Comparison of ENCODE assay signal across 21 cellular contexts in the genomic region with DNA sequence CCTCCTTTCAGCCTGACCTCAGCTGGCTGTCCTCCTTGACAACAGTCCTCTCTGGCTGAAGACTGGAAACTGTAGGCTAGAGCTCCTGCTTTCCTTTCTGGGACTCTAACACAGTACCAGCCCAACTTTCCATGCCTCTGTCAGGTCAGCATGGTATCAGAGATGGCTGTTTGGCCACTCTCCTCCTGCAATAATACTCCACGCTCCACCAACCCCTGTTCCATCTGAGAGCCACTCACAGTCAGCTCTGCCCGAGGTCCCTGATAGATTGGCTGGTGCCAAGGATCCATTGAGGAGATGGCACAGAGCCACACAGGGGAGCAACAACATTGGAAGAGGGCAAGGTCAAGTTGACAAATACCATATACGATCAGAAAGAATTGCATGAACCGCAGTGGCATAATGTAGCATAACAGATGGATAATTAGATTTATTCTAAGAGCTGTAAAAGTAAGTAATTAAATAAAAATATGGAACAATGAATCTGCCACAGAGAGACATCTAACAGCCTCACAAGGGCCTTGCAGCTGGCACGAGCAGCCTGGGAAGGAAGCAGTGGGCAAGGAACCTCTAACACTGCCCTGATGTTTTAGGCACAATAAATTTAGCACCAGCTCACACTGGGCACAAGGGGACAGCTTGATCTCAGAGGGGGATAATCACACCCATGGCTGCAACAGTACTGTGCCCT.
DNase-seq lines count a peak whose midpoint lies in the region; ATAC-seq and TF ChIP-seq lines count a peak whose summit lies in the region.
"Had no signal": no experiment of that assay in that cellular context is flagged by ENCODE, and none has a peak within 500 bp of the region (broad histone marks: within the 10 kb centered on the region; RNA-seq: fewer than 3 reads in every experiment).

No MANE protein-coding gene starts in this region.

- no peaks in the 10 kb centered on the region for H3K9me3 ChIP-seq in neuronal stem cell (replicated peaks in 1 of 2; ENCODE audit: control insufficient read depth in 2 of 2, insufficient read depth in 1 of 2, low read depth in 1 of 2, low read length in 2 of 2)
- H3K9me3 ChIP-seq: prostate gland, stomach had no signal

- H3K23ac ChIP-seq in neuronal stem cell (ENCODE audit: low read depth, low read length, poor library complexity), result no peak overlapping the region

- no peak overlapping the region for H4K91ac ChIP-seq in neuronal stem cell (ENCODE audit: low read depth, low read length, poor library complexity)

- H3K27ac ChIP-seq in cingulate gyrus (ENCODE audit: low read depth, low read length) (peak overlapping the region; percentile 29), neuronal stem cell (replicated peaks; ENCODE audit: low read length) (no peak overlapping the region)
- H3K27ac ChIP-seq: prostate gland, stomach had no signal

- H3K9me3 Mint-ChIP-seq in endothelial cell (ENCODE audit: unreplicated experiment), result no peaks in the 10 kb centered on the region

- H3K4me1 Mint-ChIP-seq in endothelial cell (ENCODE audit: unreplicated experiment), result peaks cover 9% of the 10 kb centered on the region

- H2BK12ac ChIP-seq in neuronal stem cell (ENCODE audit: low read length), result no peak overlapping the region

- H3K27me3 ChIP-seq in neuronal stem cell (ENCODE audit: control insufficient read depth in 3 of 3, insufficient read depth in 3 of 3, low read depth in 1 of 3, low read length in 3 of 3), result peaks cover 0 to 6% (median 0%) of the 10 kb centered on the region in 3 experiments
- H3K27me3 ChIP-seq: stomach had no signal

- no peak overlapping the region for H2BK15ac ChIP-seq in neuronal stem cell (ENCODE audit: low read length)

- H4K8ac ChIP-seq in neuronal stem cell (ENCODE audit: low read depth, low read length), result no peak overlapping the region

- H3K79me1 ChIP-seq in neuronal stem cell (ENCODE audit: low read depth, low read length), result no peaks in the 10 kb centered on the region

- no peak overlapping the region for H3K4ac ChIP-seq in neuronal stem cell (ENCODE audit: low read length)

- H3K4me3 ChIP-seq in neuronal stem cell (ENCODE audit: low read length in 2 of 2), result no peak overlapping the region
- H3K4me3 ChIP-seq: K562, prostate gland, stomach had no signal

- TF ChIP-seq CTCF in endothelial cell (IDR thresholded peaks at IDR 0.05; ENCODE audit: unreplicated experiment), result no peak

- H3K27ac Mint-ChIP-seq in endothelial cell (ENCODE audit: unreplicated experiment), result no peak overlapping the region

- no peak overlapping the region for H2BK120ac ChIP-seq in neuronal stem cell (ENCODE audit: low read depth, low read length)

- peaks cover 6% of the 10 kb centered on the region for H3K27me3 Mint-ChIP-seq in endothelial cell (ENCODE audit: unreplicated experiment)
- H3K27me3 Mint-ChIP-seq: T-helper 17 cell had no signal

- H2BK5ac ChIP-seq in neuronal stem cell (ENCODE audit: low read length), result no peak overlapping the region

- H3K9ac ChIP-seq in neuronal stem cell (ENCODE audit: low read depth, low read length, poor library complexity), result no peak overlapping the region

- WGBS in neuronal stem cell (ENCODE audit: extremely low coverage in 2 of 2, insufficient read length in 2 of 2, insufficient replicate concordance in 1 of 2), 2 donors, result no CpG with 5 or more reads among the region's 5 CpGs

- peaks cover 28 to 38% of the 10 kb centered on the region in 2 donors for H3K4me1 ChIP-seq in neuronal stem cell (ENCODE audit: control insufficient read depth in 2 of 2, insufficient read depth in 1 of 2, low read depth in 1 of 2, low read length in 2 of 2)

- ATAC-seq in GM21515 (IDR thresholded peaks at IDR 0.05; ENCODE audit: unreplicated experiment), result no peak
- ATAC-seq: K562, left lobe of liver, PC-3, T-helper 17 cell had no signal

- H3K36me3 ChIP-seq in neuronal stem cell (replicated peaks in 1 of 2; ENCODE audit: control insufficient read depth in 2 of 2, insufficient read depth in 2 of 2, low read length in 2 of 2), result no peaks in the 10 kb centered on the region
- H3K36me3 ChIP-seq: prostate gland, stomach had no signal

- DNase-seq in NCI-H2081 (lab: John Stamatoyannopoulos, UW) (peak; percentile 7 to 70), NCI-H2081 treated with DMSO at 0.1 percent for 48 hours (lab: John Stamatoyannopoulos, UW) (no peak), NCI-H69 (lab: John Stamatoyannopoulos, UW) (peak; percentile 98), neuronal stem cell (ENCODE audit: low spot score) (no peak), H4 (ENCODE audit: low spot score) (no peak), endothelial cell (ENCODE audit: low spot score) (no peak)
- DNase-seq: aorta; cerebellar nuclear complex; HCEC 1CT; NCI-H187; NCI-H82; PC-3; small intestine; stimulated activated CD4-positive, alpha-beta T cell treated with anti-CD3 and anti-CD28 coated beads, Interleukin-4, amount 100 ng/mL, for 4 hours; stomach; T-helper 17 cell had no signal

- no peak overlapping the region for H2AFZ ChIP-seq in neuronal stem cell (ENCODE audit: low read length)

- peak overlapping the region; percentile 8 for H2AK5ac ChIP-seq in neuronal stem cell (ENCODE audit: low read depth, low read length)

- no peak overlapping the region for H3K14ac ChIP-seq in neuronal stem cell (ENCODE audit: low read length)

- H3K36me3 Mint-ChIP-seq in endothelial cell (ENCODE audit: low read depth, unreplicated experiment), result peaks cover 3% of the 10 kb centered on the region

- no peak overlapping the region for H3K4me3 Mint-ChIP-seq in endothelial cell (ENCODE audit: unreplicated experiment)
- H3K4me3 Mint-ChIP-seq: T-helper 17 cell had no signal

- H3K4me2 ChIP-seq in neuronal stem cell (ENCODE audit: insufficient read depth, low read length, poor library complexity, severe bottlenecking), result no peak overlapping the region

- no peak overlapping the region for H3K18ac ChIP-seq in neuronal stem cell (ENCODE audit: low read length)

Comparison
In these comparisons a context has a peak if more than half of its experiments do, and no peak if none do; other contexts are left out.
1. DNase-seq: peak in NCI-H2081 (2 of 2) and NCI-H69 (single experiment); none in NCI-H2081 treated with DMSO at 0.1 percent for 48 hours (single experiment), neuronal stem cell (single experiment), H4 (single experiment) and endothelial cell (single experiment).